ENCODE assay signal across 8 cellular contexts in genomic region chrX:74015379-74016019, GRCh38.
DNase-seq lines count a peak whose midpoint lies in the region; ATAC-seq and TF ChIP-seq lines count a peak whose summit lies in the region.

No MANE protein-coding gene starts in this region.

- no peak overlapping the region for H3K27ac ChIP-seq in AG04450 (ENCODE audit: low read depth, low read length)

- H3K9me3 ChIP-seq in AG04450 (ENCODE audit: control insufficient read depth, insufficient read depth, low read length) = no peaks in the 10 kb centered on the region

- peaks cover 4% of the 10 kb centered on the region for H3K4me1 Mint-ChIP-seq in activated CD4-positive, alpha-beta T cell treated with anti-CD3 and anti-CD28 coated beads, Interleukin-2, amount 10 ng/mL, durations not matched to agents 7 days and 5 days

- no peaks in the 10 kb centered on the region for H3K27me3 ChIP-seq in AG04450 (ENCODE audit: control insufficient read depth, insufficient read depth, low read length)

- POLR2A ChIA-PET in AG04450 (lab: Yijun Ruan, JAX) = no interaction called here
- POLR2A ChIA-PET in activated CD4-positive, alpha-beta T cell treated with anti-CD3 and anti-CD28 coated beads, Interleukin-2, amount 10 ng/mL, durations not matched to agents 7 days and 5 days (lab: Charles Lee) = interaction anchor here (0.5 kb wide), 1 partner anchor 104 kb away, joined by 3 read pairs; no protein-coding TSS in a partner anchor

- CTCF ChIA-PET in AG04450 (lab: Charles Lee) = interaction anchor here (0.8 to 2.8 kb wide), 9 partner anchors 23 to 329 kb away, joined by 3 to 32 read pairs (median 3); no protein-coding TSS in a partner anchor
- CTCF ChIA-PET in activated CD4-positive, alpha-beta T cell treated with anti-CD3 and anti-CD28 coated beads, Interleukin-2, amount 10 ng/mL, durations not matched to agents 7 days and 5 days (lab: Charles Lee) = interaction anchor here (0.8 to 2.0 kb wide), 3 partner anchors 138 to 162 kb away, joined by 3 to 5 read pairs (median 4); no protein-coding TSS in a partner anchor

- H3K4me3 ChIP-seq in AG04450 (ENCODE audit: low read depth, low read length) = no peak overlapping the region

- H3K9me3 Mint-ChIP-seq in activated CD4-positive, alpha-beta T cell treated with anti-CD3 and anti-CD28 coated beads, Interleukin-2, amount 10 ng/mL, durations not matched to agents 7 days and 5 days = no peaks in the 10 kb centered on the region

- H3K27ac Mint-ChIP-seq in activated CD4-positive, alpha-beta T cell treated with anti-CD3 and anti-CD28 coated beads, Interleukin-2, amount 10 ng/mL, durations not matched to agents 7 days and 5 days = no peak overlapping the region

- ATAC-seq in GM18868 (IDR thresholded peaks at IDR 0.05; ENCODE audit: unreplicated experiment) = peak; percentile 95
- peak; percentile 73 for ATAC-seq in HG03139 (IDR thresholded peaks at IDR 0.05; ENCODE audit: unreplicated experiment)

- no peaks in the 10 kb centered on the region for H3K36me3 Mint-ChIP-seq in activated CD4-positive, alpha-beta T cell treated with anti-CD3 and anti-CD28 coated beads, Interleukin-2, amount 10 ng/mL, durations not matched to agents 7 days and 5 days (ENCODE audit: low read depth)

- TF ChIP-seq CTCF in AG04450 (IDR thresholded peaks at IDR 0.05; ENCODE audit: low read depth, low read length) = peak; percentile 70

- DNase-seq in AG04450 (ENCODE audit: low read depth, low spot score) (peak; percentile 27), NCI-H446 treated with DMSO at 0.1 percent for 48 hours (lab: John Stamatoyannopoulos, UW) (peak; percentile 1), dermis blood vessel endothelial cell (peak; percentile 81), medulla oblongata (ENCODE audit: extremely low spot score) (peak; percentile 72)
- peak; percentile 69 for DNase-seq in activated CD4-positive, alpha-beta T cell treated with anti-CD3 and anti-CD28 coated beads, Interleukin-2, amount 10 ng/mL, durations not matched to agents 7 days and 5 days
- peak; percentile 27 to 38 for DNase-seq in stimulated activated CD8-positive, alpha-beta memory T cell treated with anti-CD3 and anti-CD28 coated beads, Interleukin-4, amount 100 ng/mL, for 1 hour (ENCODE audit: low read depth in 2 of 2, low spot score in 1 of 2)

- H3K27me3 Mint-ChIP-seq in activated CD4-positive, alpha-beta T cell treated with anti-CD3 and anti-CD28 coated beads, Interleukin-2, amount 10 ng/mL, durations not matched to agents 7 days and 5 days = no peaks in the 10 kb centered on the region

- no peak overlapping the region for H3K4me3 Mint-ChIP-seq in activated CD4-positive, alpha-beta T cell treated with anti-CD3 and anti-CD28 coated beads, Interleukin-2, amount 10 ng/mL, durations not matched to agents 7 days and 5 days

Comparison
In these comparisons a context has a peak if more than half of its experiments do, and no peak if none do; other contexts are left out.
1. DNase-seq: peak in every context shown above with its lines; median percentile 81 in dermis blood vessel endothelial cell; 72 in medulla oblongata; 69 in activated CD4-positive, alpha-beta T cell treated with anti-CD3 and anti-CD28 coated beads, Interleukin-2, amount 10 ng/mL, durations not matched to agents 7 days and 5 days; 32 in stimulated activated CD8-positive, alpha-beta memory T cell treated with anti-CD3 and anti-CD28 coated beads, Interleukin-4, amount 100 ng/mL, for 1 hour; 27 in AG04450; 1 in NCI-H446 treated with DMSO at 0.1 percent for 48 hours.